8 cellular contexts compared by ENCODE assay signal in genomic region chr6:99424022-99424421, GRCh38.
DNase-seq lines count a peak whose midpoint lies in the region; ATAC-seq and TF ChIP-seq lines count a peak whose summit lies in the region.

No MANE protein-coding gene starts in this region.

- H3K9ac ChIP-seq in BLaER1: peak overlapping the region; percentile 89

- DNase-seq in NB4 (ENCODE audit: low read depth): no peak
- DNase-seq in effector memory CD4-positive, alpha-beta T cell: no peak
- DNase-seq in hypothalamus (lab: John Stamatoyannopoulos, UW): no peak
- no peak for DNase-seq in activated gamma-delta T cell (lab: John Stamatoyannopoulos, UW)
- DNase-seq in cortex of kidney (lab: John Stamatoyannopoulos, UW): no peak

- ATAC-seq in GM18861 (IDR thresholded peaks at IDR 0.05; ENCODE audit: unreplicated experiment): no peak

- no peak overlapping the region for H2AFZ ChIP-seq in neuron (ENCODE audit: low read depth, low read length)

- no peak for TF ChIP-seq POLR2A in NB4 (IDR thresholded peaks at IDR 0.05; ENCODE audit: extremely low read depth, insufficient read length)

- H3K9me3 ChIP-seq in BLaER1 (no peaks in the 10 kb centered on the region), neuron (ENCODE audit: low read length) (peaks cover 2% of the 10 kb centered on the region)
- no peaks in the 10 kb centered on the region for H3K9me3 ChIP-seq in effector memory CD4-positive, alpha-beta T cell (ENCODE audit: control insufficient read depth, low read length)

- H3K4me1 ChIP-seq in BLaER1 (peaks cover 39% of the 10 kb centered on the region), neuron (ENCODE audit: insufficient read depth, low read length) (peaks cover 21% of the 10 kb centered on the region)
- peaks cover 35% of the 10 kb centered on the region for H3K4me1 ChIP-seq in effector memory CD4-positive, alpha-beta T cell (ENCODE audit: control insufficient read depth, insufficient read depth, low read length, poor library complexity, severe bottlenecking)

- H3K36me3 ChIP-seq in BLaER1 (peaks cover 25% of the 10 kb centered on the region), neuron (ENCODE audit: insufficient read depth, low read length) (peaks cover 16% of the 10 kb centered on the region)
- no peaks in the 10 kb centered on the region for H3K36me3 ChIP-seq in effector memory CD4-positive, alpha-beta T cell (ENCODE audit: control insufficient read depth, insufficient read depth, low read length)

- peak overlapping the region; percentile 89 for H3K4me2 ChIP-seq in BLaER1

- H3K27me3 ChIP-seq in BLaER1 (no peaks in the 10 kb centered on the region), neuron (ENCODE audit: insufficient read depth, low read length) (no peaks in the 10 kb centered on the region)
- H3K27me3 ChIP-seq in effector memory CD4-positive, alpha-beta T cell (replicated peaks; ENCODE audit: control insufficient read depth, insufficient read depth, low read length, poor library complexity, severe bottlenecking): no peaks in the 10 kb centered on the region

- H3K4me3 ChIP-seq in BLaER1: peak overlapping the region; percentile 73
- peak overlapping the region; percentile 98 for H3K4me3 ChIP-seq in NB4 (ENCODE audit: low read depth, low read length)
- peak overlapping the region; percentile 99 for H3K4me3 ChIP-seq in effector memory CD4-positive, alpha-beta T cell (ENCODE audit: insufficient read depth, low read depth, low read length, poor library complexity, severe bottlenecking)
- peak overlapping the region; percentile 89 for H3K4me3 ChIP-seq in neuron (ENCODE audit: low read length)

- peak overlapping the region; percentile 93; the same call in 1 of the 2 replicates for H3K27ac ChIP-seq in BLaER1
- peak overlapping the region; percentile 100 for H3K27ac ChIP-seq in effector memory CD4-positive, alpha-beta T cell (ENCODE audit: insufficient read depth, low read length, poor library complexity, severe bottlenecking)

- peaks cover 56% of the 10 kb centered on the region for H4K20me1 ChIP-seq in BLaER1

- no peak for TF ChIP-seq CTCF in NB4 (IDR thresholded peaks at IDR 0.05; ENCODE audit: low read depth, low read length)
